In genomic region chr18:3159830-3160229, GRCh38 we compare ENCODE assay signal across 25 cellular contexts. TPM values are rescaled to one million over a fixed set of nuclear protein-coding genes. Genes with fewer than 3 reads are reported as not detected.
A peak's percentile ranks its signal among the peaks of the same experiment; 100 is the strongest.
DNase-seq lines count a peak whose midpoint lies in the region; ATAC-seq, FAIRE-seq and TF ChIP-seq lines count a peak whose summit lies in the region.
"Had no signal": no experiment of that assay in that cellular context is flagged by ENCODE, and none has a peak within 500 bp of the region (broad histone marks: within the 10 kb centered on the region; RNA-seq: fewer than 3 reads in every experiment).

No MANE protein-coding gene starts in this region.

- intact Hi-C loops in K562 (cut with micrococcal nuclease) (no loop called here), gastrocnemius medialis (cut with DNase I; ENCODE audit: low total_unique reads) (no loop called here), tibial artery (cut with DNase I; ENCODE audit: low total_unique reads) (loop anchor here (5.0 to 10.0 kb wide), 2 partner anchors 65 to 87 kb away; partner anchors contain the start of gene MYL12A)

- H3K4me3 Mint-ChIP-seq in T-helper 2 cell treated with Interferon-gamma antibody and Interleukin-4, amounts not matched to agents 5 μg/mL and 100 μg/mL, for 36 hours = no peak overlapping the region
- H3K4me3 Mint-ChIP-seq in activated CD8-positive, alpha-beta memory T cell treated with anti-CD3 and anti-CD28 coated beads, Interleukin-2, amount 10 ng/mL, durations not matched to agents 7 days and 5 days = no peak overlapping the region
- H3K4me3 Mint-ChIP-seq: B cell; CD4-positive, alpha-beta T cell; CD8-positive, alpha-beta T cell had no signal

- in situ Hi-C loops in K562 (cut with MboI) (loop anchor here (5.0 kb wide), 1 partner anchor 228 kb away; no protein-coding TSS in a partner anchor), gastrocnemius medialis (cut with MboI; ENCODE audit: low sequenced_read_pairs in 4 of 4) (loop anchor here (5.0 to 25.0 kb wide), 3 partner anchors 85 to 598 kb away; partner anchors contain the start of genes MYL12A (in 4 of the 4), METTL4 (in 1 of the 4) and NDC80 (in 1 of the 4))

- TF ChIP-seq POLR2A in K562 (conservative IDR thresholded peaks at IDR 0.05) (no peak), gastrocnemius medialis (IDR thresholded peaks at IDR 0.05) (no peak)

- WGBS in K562 (ENCODE audit: insufficient coverage, low coverage, missing lambda C conversion rate) = 43% methylated on average over 1 of the region's 1 CpG
- WGBS in hepatocyte (ENCODE audit: low lambda C conversion rate, missing lambda C conversion rate) = 86% methylated on average over 1 of the region's 1 CpG

- H3K4me1 ChIP-seq in K562 (replicated peaks in 1 of 2; ENCODE audit: control insufficient read depth in 2 of 2, insufficient read depth in 2 of 2, low read length in 2 of 2) (peaks cover 0 to 6% of the 10 kb centered on the region in 2 experiments; a peak in 2 of 5 replicates), gastrocnemius medialis (peaks cover 6 to 12% of the 10 kb centered on the region in 2 donors), tibial artery (peaks cover 3 to 29% (median 17%) of the 10 kb centered on the region in 4 donors), hepatocyte (ENCODE audit: insufficient read depth) (peaks cover 4% of the 10 kb centered on the region)
- H3K4me1 ChIP-seq: A549, Caco-2 had no signal

- no peak for TF ChIP-seq EP300 in K562 (IDR thresholded peaks at IDR 0.05; ENCODE audit: low read length)

- H3K9ac ChIP-seq in K562 (ENCODE audit: insufficient read depth in 1 of 2, low read depth in 2 of 2, low read length in 2 of 2) = no peak overlapping the region
- H3K9ac ChIP-seq: BLaER1 treated with 17β-estradiol and CSF1 and Interleukin-3, amounts not matched to agents 10 nM and 100 nM had no signal

- H3K4me1 Mint-ChIP-seq in T-helper 2 cell treated with Interferon-gamma antibody and Interleukin-4, amounts not matched to agents 5 μg/mL and 100 μg/mL, for 36 hours (ENCODE audit: low read depth) = no peaks in the 10 kb centered on the region
- no peaks in the 10 kb centered on the region for H3K4me1 Mint-ChIP-seq in activated CD8-positive, alpha-beta memory T cell treated with anti-CD3 and anti-CD28 coated beads, Interleukin-2, amount 10 ng/mL, durations not matched to agents 7 days and 5 days

- H3K36me3 Mint-ChIP-seq in T-helper 2 cell treated with Interferon-gamma antibody and Interleukin-4, amounts not matched to agents 5 μg/mL and 100 μg/mL, for 36 hours (ENCODE audit: low read depth) = no peaks in the 10 kb centered on the region
- no peaks in the 10 kb centered on the region for H3K36me3 Mint-ChIP-seq in activated CD8-positive, alpha-beta memory T cell treated with anti-CD3 and anti-CD28 coated beads, Interleukin-2, amount 10 ng/mL, durations not matched to agents 7 days and 5 days

- no peaks in the 10 kb centered on the region for H4K20me1 ChIP-seq in K562 (replicated peaks; ENCODE audit: control insufficient read depth, insufficient read depth, low read length)
- no peaks in the 10 kb centered on the region for H4K20me1 ChIP-seq in hepatocyte (ENCODE audit: insufficient read depth, poor library complexity, severe bottlenecking)
- H4K20me1 ChIP-seq: BLaER1 treated with 17β-estradiol and CSF1 and Interleukin-3, amounts not matched to agents 10 nM and 100 nM had no signal

- H3K9me3 Mint-ChIP-seq in T-helper 2 cell treated with Interferon-gamma antibody and Interleukin-4, amounts not matched to agents 5 μg/mL and 100 μg/mL, for 36 hours = no peaks in the 10 kb centered on the region
- no peaks in the 10 kb centered on the region for H3K9me3 Mint-ChIP-seq in activated CD8-positive, alpha-beta memory T cell treated with anti-CD3 and anti-CD28 coated beads, Interleukin-2, amount 10 ng/mL, durations not matched to agents 7 days and 5 days (ENCODE audit: low read depth)
- H3K9me3 Mint-ChIP-seq: CD4-positive, alpha-beta T cell; CD8-positive, alpha-beta T cell had no signal

- no peaks in the 10 kb centered on the region for H3K9me1 ChIP-seq in K562 (ENCODE audit: control insufficient read depth, insufficient read depth, low read length)

- no peak for DNase-seq in T-helper 2 cell treated with Interferon-gamma antibody and Interleukin-4, amounts not matched to agents 5 μg/mL and 100 μg/mL, for 36 hours (ENCODE audit: low spot score)
- DNase-seq in T-helper 2 cell (no peak), K562 (ENCODE audit: extremely low read depth in 1 of 4, low spot score in 3 of 4) (no peak), gastrocnemius medialis (no peak), tibial artery (no peak), hepatocyte (ENCODE audit: low spot score) (no peak), occipital lobe (lab: John Stamatoyannopoulos, UW) (no peak)
- DNase-seq in activated CD8-positive, alpha-beta memory T cell treated with anti-CD3 and anti-CD28 coated beads, Interleukin-2, amount 10 ng/mL, durations not matched to agents 7 days and 5 days = no peak
- DNase-seq: AML-193; Caco-2; Calu3; CD4-positive, alpha-beta T cell; CD8-positive, alpha-beta T cell; DMS79 treated with DMSO at 0.1 percent for 48 hours; GF-D8 had no signal

- H3K27me3 Mint-ChIP-seq in T-helper 2 cell treated with Interferon-gamma antibody and Interleukin-4, amounts not matched to agents 5 μg/mL and 100 μg/mL, for 36 hours (ENCODE audit: low read depth) = peaks cover 5% of the 10 kb centered on the region
- H3K27me3 Mint-ChIP-seq in activated CD8-positive, alpha-beta memory T cell treated with anti-CD3 and anti-CD28 coated beads, Interleukin-2, amount 10 ng/mL, durations not matched to agents 7 days and 5 days = no peaks in the 10 kb centered on the region
- H3K27me3 Mint-ChIP-seq: B cell; CD4-positive, alpha-beta T cell had no signal

- no TSS peak for BruUV-seq in K562 (replicated peaks; lab: Mats Ljungman, UMichigan)

- H3K36me3 ChIP-seq in K562 (ENCODE audit: control insufficient read depth, insufficient read depth, low read length) = no peaks in the 10 kb centered on the region
- H3K36me3 ChIP-seq in gastrocnemius medialis = peaks cover 0 to 46% of the 10 kb centered on the region in 2 donors
- peaks cover 26 to 39% (median 34%) of the 10 kb centered on the region in 3 donors for H3K36me3 ChIP-seq in tibial artery
- no peaks in the 10 kb centered on the region for H3K36me3 ChIP-seq in hepatocyte (replicated peaks; ENCODE audit: insufficient read depth, low read depth)

- H3K4me2 ChIP-seq in K562 (ENCODE audit: insufficient read depth, low read length) (no peak overlapping the region), hepatocyte (no peak overlapping the region)
- H3K4me2 ChIP-seq: A549; BLaER1 treated with 17β-estradiol and CSF1 and Interleukin-3, amounts not matched to agents 10 nM and 100 nM had no signal

- POLR2A ChIA-PET in K562 (lab: Yijun Ruan, JAX) = no interaction called here

- H3K27ac ChIP-seq in K562 (ENCODE audit: extremely low read depth, low read depth, low read length) (no peak overlapping the region), gastrocnemius medialis (peak overlapping the region in 3 of 4 donors; percentile 5 to 38 (median 27)), tibial artery (peak overlapping the region; percentile 41 to 89), hepatocyte (no peak overlapping the region)
- H3K27ac ChIP-seq: 22Rv1; A549; BLaER1 treated with 17β-estradiol and CSF1 and Interleukin-3, amounts not matched to agents 10 nM and 100 nM; C4-2B had no signal

- H3K9me2 ChIP-seq in hepatocyte (replicated peaks; ENCODE audit: insufficient read depth) = no peaks in the 10 kb centered on the region

- H3K9me3 ChIP-seq in K562 (replicated peaks; ENCODE audit: control insufficient read depth, insufficient read depth, low read depth, low read length) (0 out of 2 replicates have a peak, but pooled peaks cover 2% of the 10 kb centered on the region), gastrocnemius medialis (no peaks in the 10 kb centered on the region), tibial artery (no peaks in the 10 kb centered on the region), hepatocyte (ENCODE audit: low read depth) (no peaks in the 10 kb centered on the region)
- H3K9me3 ChIP-seq: A549, Caco-2 had no signal

- CTCF ChIA-PET in K562 (lab: Yijun Ruan, JAX; ENCODE audit: low intra/inter-chr PET ratio) = no interaction called here
- CTCF ChIA-PET in activated CD8-positive, alpha-beta memory T cell treated with anti-CD3 and anti-CD28 coated beads, Interleukin-2, amount 10 ng/mL, durations not matched to agents 7 days and 5 days (lab: Charles Lee) = no interaction called here

- H3K27me3 ChIP-seq in K562 (ENCODE audit: control insufficient read depth in 2 of 2, insufficient read depth in 2 of 2, low read length in 2 of 2) = no peaks in the 10 kb centered on the region
- no peaks in the 10 kb centered on the region for H3K27me3 ChIP-seq in gastrocnemius medialis
- no peaks in the 10 kb centered on the region for H3K27me3 ChIP-seq in tibial artery
- no peaks in the 10 kb centered on the region for H3K27me3 ChIP-seq in hepatocyte
- H3K27me3 ChIP-seq: BLaER1 treated with 17β-estradiol and CSF1 and Interleukin-3, amounts not matched to agents 10 nM and 100 nM had no signal

- ATAC-seq in K562 (no peak), gastrocnemius medialis (no peak)
- ATAC-seq in activated CD8-positive, alpha-beta memory T cell treated with anti-CD3 and anti-CD28 coated beads, Interleukin-2, amount 10 ng/mL, durations not matched to agents 7 days and 5 days = no peak
- ATAC-seq: A549; CD8-positive, alpha-beta T cell had no signal

- peak overlapping the region; percentile 13; the same call in 1 of the 2 replicates for H2AFZ ChIP-seq in K562 (ENCODE audit: low read depth, low read length)
- no peak overlapping the region for H2AFZ ChIP-seq in hepatocyte

- H3K79me2 ChIP-seq in K562 (ENCODE audit: control insufficient read depth, insufficient read depth, low read length) (no peaks in the 10 kb centered on the region), hepatocyte (no peaks in the 10 kb centered on the region)

- no peak for TF ChIP-seq RAD21 in K562 (CRISPR knock-in tag; conservative IDR thresholded peaks at IDR 0.05 in 1 of 2, IDR thresholded peaks at IDR 0.05 in 1 of 2)

- TF ChIP-seq CTCF in K562 (IDR thresholded peaks at IDR 0.05 in 2 of 3, conservative IDR thresholded peaks at IDR 0.05 in 1 of 3; ENCODE audit: insufficient read depth in 2 of 3, low read depth in 1 of 3, low read length in 3 of 3) = no peak
- no peak for TF ChIP-seq CTCF in gastrocnemius medialis (IDR thresholded peaks at IDR 0.05 in 4 of 5, conservative IDR thresholded peaks at IDR 0.05 in 1 of 5)
- no peak for TF ChIP-seq CTCF in tibial artery (IDR thresholded peaks at IDR 0.05)
- no peak for TF ChIP-seq CTCF in hepatocyte (IDR thresholded peaks at IDR 0.05; ENCODE audit: poor library complexity)

- H3K4me3 ChIP-seq in K562 = no peak overlapping the region
- H3K4me3 ChIP-seq in gastrocnemius medialis = no peak overlapping the region
- no peak overlapping the region for H3K4me3 ChIP-seq in tibial artery
- no peak overlapping the region for H3K4me3 ChIP-seq in hepatocyte
- H3K4me3 ChIP-seq: A549; BLaER1 treated with 17β-estradiol and CSF1 and Interleukin-3, amounts not matched to agents 10 nM and 100 nM had no signal

- peak overlapping the region; percentile 17 for H3K27ac Mint-ChIP-seq in T-helper 2 cell treated with Interferon-gamma antibody and Interleukin-4, amounts not matched to agents 5 μg/mL and 100 μg/mL, for 36 hours
- no peak overlapping the region for H3K27ac Mint-ChIP-seq in activated CD8-positive, alpha-beta memory T cell treated with anti-CD3 and anti-CD28 coated beads, Interleukin-2, amount 10 ng/mL, durations not matched to agents 7 days and 5 days
- H3K27ac Mint-ChIP-seq: B cell; CD4-positive, alpha-beta T cell; CD8-positive, alpha-beta T cell had no signal

- no peak for FAIRE-seq in K562 (lab: Jason Lieb, UNC)
- FAIRE-seq: A549, D721Med, G401.6, GM12891, GM19239 had no signal

RNA-seq across cellular contexts. Expression of gene MYOM1, which starts 59.9 kb away (rescaled TPM):
- 0.44 and 1.2 TPM in 2 replicates for total RNA-seq in K562 (2011; cell fraction: chromatin; rRNA removed; ENCODE audit: low replicate concordance)
- 0.17 and 0.26 TPM in 2 replicates for total RNA-seq in K562 (2011; cell fraction: nucleolus; rRNA removed)
- 0.15 and 0.29 TPM in 2 replicates for total RNA-seq in K562 (2011; cell fraction: nucleoplasm; rRNA removed)
- 0.41 and 0.59 TPM in 2 replicates for total RNA-seq in K562 (2014; rRNA removed)
- 0.22 and 0.29 TPM in 2 replicates for total RNA-seq in K562 (2014; rRNA removed; fragmentation: Illumina TruSeq; extraction: Trizol)
- total RNA-seq in K562 (2015; rRNA removed; fragmentation: Illumina TruSeq; extraction: Trizol) = 0.47 and 0.64 TPM in 2 replicates
- total RNA-seq in K562 (2021) = 0.29 and 0.35 TPM in 2 replicates
- 0.06 and 0.16 TPM in 2 replicates for polyA plus RNA-seq in K562 (2011; rRNA removed)
- polyA plus RNA-seq in K562 (2011; cell fraction: cytosol; rRNA removed) = 0.06 and 0.15 TPM in 2 replicates
- 0.26 and 0.32 TPM in 2 replicates for polyA plus RNA-seq in K562 (2011; cell fraction: nucleus; rRNA removed)
- polyA plus RNA-seq in K562 (2012) = 0.44 and 1.8 TPM in 2 replicates
- polyA plus RNA-seq in K562 (2014; fragmentation: Illumina TruSeq; extraction: Trizol) = 0.25 and 0.71 TPM in 2 replicates
- polyA plus RNA-seq in K562 (2014; fragmentation: Nextera tagmentation; extraction: Ambion mirVana) = under 1 TPM; 0.01 to 0.03 TPM
- 0.32 and 0.62 TPM in 2 replicates for polyA plus RNA-seq in K562 (2014; rRNA removed)
- polyA minus RNA-seq in K562 (2011; rRNA and poly(A)+ RNA removed) = 0.25 and 0.30 TPM in 2 replicates
- 0.18 and 0.19 TPM in 2 replicates for polyA minus RNA-seq in K562 (2011; cell fraction: cytosol; rRNA and poly(A)+ RNA removed)
- polyA minus RNA-seq in K562 (2011; cell fraction: nucleus; rRNA and poly(A)+ RNA removed) = 0.13 and 0.33 TPM in 2 replicates
- total RNA-seq in gastrocnemius medialis = 100 to 1,000 TPM; 245 to 307 (median 273) TPM
- 1.1 and 1.6 TPM in 2 replicates for total RNA-seq in hepatocyte
- 1.4 and 1.8 TPM in 2 replicates for polyA plus RNA-seq in hepatocyte
- total RNA-seq in occipital lobe = 2.3 TPM
- 1 to 10 TPM; 1.6 to 3.8 TPM for total RNA-seq in activated CD8-positive, alpha-beta memory T cell treated with anti-CD3 and anti-CD28 coated beads, Interleukin-2, amount 10 ng/mL, durations not matched to agents 7 days and 5 days
- total RNA-seq: A172 had no signal

Comparison
In these comparisons a context has a peak if more than half of its experiments do, and no peak if none do; other contexts are left out.
1. H3K27ac ChIP-seq: peak in gastrocnemius medialis (3 of 4) and tibial artery (2 of 2); none in K562 (single experiment) and hepatocyte (single experiment).
2. RNA of gene MYOM1, which starts 59.9 kb away (total RNA-seq): 245 to 307 TPM in gastrocnemius medialis; 1.6 to 3.8 TPM in activated CD8-positive, alpha-beta memory T cell treated with anti-CD3 and anti-CD28 coated beads, Interleukin-2, amount 10 ng/mL, durations not matched to agents 7 days and 5 days, 2.3 TPM in occipital lobe (single experiment), 1.1 to 1.6 TPM in hepatocyte and 0.15 to 1.2 TPM in K562; every median in the first group is over 10 times any median in the second.